ENCODE assay signal across 21 cellular contexts in genomic region chr19:18662972-18663732, GRCh38. TPM values are rescaled to one million over a fixed set of nuclear protein-coding genes. Genes with fewer than 3 reads are reported as not detected.
DNase-seq lines count a peak whose midpoint lies in the region; ATAC-seq, FAIRE-seq and TF ChIP-seq lines count a peak whose summit lies in the region.
"Had no signal": no experiment of that assay in that cellular context is flagged by ENCODE, and none has a peak within 500 bp of the region (broad histone marks: within the 10 kb centered on the region; RNA-seq: fewer than 3 reads in every experiment).

No MANE protein-coding gene starts in this region.

- H3K36me3 ChIP-seq in ascending aorta (peaks cover 9 to 14% of the 10 kb centered on the region in 2 donors), mesodermal cell (ENCODE audit: control insufficient read depth, insufficient read depth, low read length) (peaks cover 13% of the 10 kb centered on the region), stomach smooth muscle (ENCODE audit: control insufficient read depth in 2 of 2, insufficient read depth in 2 of 2, low read length in 2 of 2) (peaks cover 4 to 10% of the 10 kb centered on the region in 2 donors), heart left ventricle (peaks cover 0 to 28% (median 7%) of the 10 kb centered on the region in 9 donors)

- H3K14ac ChIP-seq in H9 (ENCODE audit: insufficient read depth, low read length) = no peak overlapping the region; the same call in 1 of the 2 replicates

- no peak for ATAC-seq in heart left ventricle
- ATAC-seq: Panc1 had no signal

- no peak overlapping the region for H2BK5ac ChIP-seq in H9 (ENCODE audit: insufficient read length, low read length)

- DNase-seq in H9 = no peak
- DNase-seq in ascending aorta (ENCODE audit: low spot score in 2 of 2) = no peak
- no peak for DNase-seq in stimulated activated naive CD4-positive, alpha-beta T cell treated with Interleukin-2 at 50 U/mL for 16 hours (lab: John Stamatoyannopoulos, UW)
- DNase-seq in GM12891 (ENCODE audit: insufficient read length, low spot score) = no peak
- no peak for DNase-seq in heart left ventricle
- no peak for DNase-seq in HK-2 (ENCODE audit: unreplicated experiment)
- DNase-seq: activated CD4-positive, alpha-beta memory T cell treated with anti-CD3 and anti-CD28 coated beads for 36 hours; DMS153; foreskin fibroblast; KBM-7; left ventricle myocardium inferior; naive B cell; NCI-H1092; NCI-H2171 had no signal

- H3K4me1 ChIP-seq in H9 (ENCODE audit: insufficient read depth, low read length) (no peaks in the 10 kb centered on the region), ascending aorta (peaks cover 23 to 65% of the 10 kb centered on the region in 2 donors), mesodermal cell (ENCODE audit: control insufficient read depth, insufficient read depth, low read length, poor library complexity, severe bottlenecking) (peaks cover 59% of the 10 kb centered on the region), stomach smooth muscle (ENCODE audit: control insufficient read depth, insufficient read depth, low read length) (peaks cover 59% of the 10 kb centered on the region), heart left ventricle (peaks cover 0 to 40% (median 22%) of the 10 kb centered on the region in 12 donors)
- H3K4me1 ChIP-seq: prostate gland had no signal

- H2BK15ac ChIP-seq in H9 (ENCODE audit: low read depth, low read length) = no peak overlapping the region

- peaks cover 1% of the 10 kb centered on the region for H3K27me3 Mint-ChIP-seq in H9 (ENCODE audit: low read depth)
- H3K27me3 Mint-ChIP-seq: activated CD4-positive, alpha-beta memory T cell treated with anti-CD3 and anti-CD28 coated beads for 36 hours; central memory CD8-positive, alpha-beta T cell had no signal

- H3K9ac ChIP-seq in H9 (ENCODE audit: extremely low read depth, insufficient read length, low read length) (no peak overlapping the region), stomach smooth muscle (ENCODE audit: low read length in 2 of 2) (no peak overlapping the region)

- H4K5ac ChIP-seq in H9 (ENCODE audit: insufficient read length, low read depth, low read length) = no peak overlapping the region

- no peak overlapping the region for H2BK120ac ChIP-seq in H9 (ENCODE audit: low read depth, low read length, poor library complexity, severe bottlenecking)

- no peak overlapping the region for H3K4ac ChIP-seq in H9 (ENCODE audit: low read depth, low read length)

- no peak overlapping the region for H4K91ac ChIP-seq in H9 (ENCODE audit: insufficient read length, low read depth, low read length)

- FAIRE-seq in GM12891 (lab: Jason Lieb, UNC) = no peak
- FAIRE-seq: GM18507 had no signal

- peaks cover 16 to 17% of the 10 kb centered on the region in 2 experiments for H3K4me1 Mint-ChIP-seq in H9

- no peaks in the 10 kb centered on the region for H3K79me1 ChIP-seq in H9 (ENCODE audit: insufficient read depth, low read depth, low read length, poor library complexity, severe bottlenecking)

- H4K20me1 ChIP-seq in H9 (ENCODE audit: control insufficient read depth, insufficient read depth, insufficient read length) = no peaks in the 10 kb centered on the region

- no peak overlapping the region for H3T11ph ChIP-seq in H9 (ENCODE audit: low read length)

- H3K4me2 ChIP-seq in H9 (ENCODE audit: insufficient read depth, insufficient read length, low read length) = no peak overlapping the region

- H3K23ac ChIP-seq in H9 (ENCODE audit: insufficient read length, low read depth, low read length) = no peak overlapping the region

- no peak overlapping the region for H2AK5ac ChIP-seq in H9 (ENCODE audit: insufficient read length, low read length)

- no CpG with 5 or more reads among the region's 15 CpGs for WGBS in H9 (ENCODE audit: extremely low coverage, insufficient read length, low lambda C conversion rate)
- WGBS in mesodermal cell (ENCODE audit: insufficient coverage in 2 of 2), 2 experiments = 72 to 78% methylated on average over 12 to 14 of the region's 15 CpGs
- WGBS in heart left ventricle, 4 donors = 84 to 89% (median 87%) methylated on average over 14 to 15 of the region's 15 CpGs

- H3K27ac ChIP-seq in H9 (ENCODE audit: insufficient read length, low read depth, low read length) (no peak overlapping the region), ascending aorta (peak overlapping the region; percentile 94 to 95), mesodermal cell (ENCODE audit: low read depth, low read length, severe bottlenecking) (peak overlapping the region; percentile 5), stomach smooth muscle (ENCODE audit: low read length) (peak overlapping the region; percentile 67), heart left ventricle (peak overlapping the region in 1 of 12 donors; percentile 14)
- H3K27ac ChIP-seq: left ventricle myocardium inferior, prostate gland had no signal

- H3K9me3 ChIP-seq in H9 (ENCODE audit: control insufficient read depth, low read depth, low read length) = no peaks in the 10 kb centered on the region
- H3K9me3 ChIP-seq in ascending aorta = no peaks in the 10 kb centered on the region
- H3K9me3 ChIP-seq in mesodermal cell (ENCODE audit: control insufficient read depth, low read length) = no peaks in the 10 kb centered on the region
- H3K9me3 ChIP-seq in stomach smooth muscle (ENCODE audit: control insufficient read depth in 2 of 2, low read length in 2 of 2) = peaks cover 0 to 3% of the 10 kb centered on the region in 2 donors
- H3K9me3 ChIP-seq in heart left ventricle = no peaks in the 10 kb centered on the region
- H3K9me3 ChIP-seq: left ventricle myocardium inferior, prostate gland had no signal

- no peaks in the 10 kb centered on the region for H3K27me3 ChIP-seq in H9 (ENCODE audit: insufficient read depth, low read length)
- no peaks in the 10 kb centered on the region for H3K27me3 ChIP-seq in ascending aorta
- no peaks in the 10 kb centered on the region for H3K27me3 ChIP-seq in stomach smooth muscle (ENCODE audit: control insufficient read depth in 1 of 2, insufficient read depth in 2 of 2, low read length in 2 of 2)
- H3K27me3 ChIP-seq in heart left ventricle = no peaks in the 10 kb centered on the region

- H3K36me3 Mint-ChIP-seq in H9 (ENCODE audit: insufficient read depth in 1 of 3, low read depth in 3 of 3) = peaks cover 0 to 13% (median 9%) of the 10 kb centered on the region in 3 experiments; a peak in 5 of 7 replicates
- H3K36me3 Mint-ChIP-seq: activated CD4-positive, alpha-beta memory T cell treated with anti-CD3 and anti-CD28 coated beads for 36 hours; naive B cell had no signal

- H3K79me2 ChIP-seq in H9 (ENCODE audit: insufficient read depth, low read length) = no peaks in the 10 kb centered on the region

- TF ChIP-seq CTCF in H9 (conservative IDR thresholded peaks at IDR 0.05) (no peak), ascending aorta (IDR thresholded peaks at IDR 0.05) (no peak), heart left ventricle (IDR thresholded peaks at IDR 0.05) (no peak)

- no peak overlapping the region for H2AFZ ChIP-seq in H9 (ENCODE audit: low read length)

- H3K4me3 Mint-ChIP-seq in H9 = no peak overlapping the region
- H3K4me3 Mint-ChIP-seq: activated CD4-positive, alpha-beta memory T cell treated with anti-CD3 and anti-CD28 coated beads for 36 hours; central memory CD8-positive, alpha-beta T cell had no signal

- intact Hi-C loops in ascending aorta (cut with DNase I) (loop anchor here (10.0 kb wide), 1 partner anchor 208 kb away; no protein-coding TSS in a partner anchor), heart left ventricle (cut with DNase I) (no loop called here)

- peak overlapping the region; percentile 32 to 94 (median 70); a peak in 3 of 7 replicates for H3K27ac Mint-ChIP-seq in H9
- H3K27ac Mint-ChIP-seq: activated CD4-positive, alpha-beta memory T cell treated with anti-CD3 and anti-CD28 coated beads for 36 hours; activated T-cell treated with anti-CD3 and anti-CD28 coated beads, Interleukin-2, amount 50 U/mL, for 72 hours had no signal

- H3K23me2 ChIP-seq in H9 (ENCODE audit: insufficient read length, low read depth, low read length, poor library complexity, severe bottlenecking) = no peaks in the 10 kb centered on the region

- TF ChIP-seq POLR2A in GM12891 (IDR thresholded peaks at IDR 0.05; ENCODE audit: low read depth, low read length) (no peak), heart left ventricle (IDR thresholded peaks at IDR 0.05) (no peak)

- no peak overlapping the region for H3K56ac ChIP-seq in H9 (ENCODE audit: insufficient read length, low read depth, low read length)

- H4K8ac ChIP-seq in H9 (replicated peaks; ENCODE audit: insufficient read length, low read depth, low read length) = no peak overlapping the region

- H3K18ac ChIP-seq in H9 (ENCODE audit: insufficient read length, low read depth, low read length) = no peak overlapping the region

- H3K4me3 ChIP-seq in ascending aorta = no peak overlapping the region
- no peak overlapping the region for H3K4me3 ChIP-seq in mesodermal cell (ENCODE audit: extremely low read depth, insufficient read depth, low read length, poor library complexity, severe bottlenecking)
- H3K4me3 ChIP-seq in stomach smooth muscle (ENCODE audit: low read length in 2 of 2) = no peak overlapping the region
- H3K4me3 ChIP-seq in heart left ventricle = no peak overlapping the region
- H3K4me3 ChIP-seq: left ventricle myocardium inferior, prostate gland had no signal

- no peak overlapping the region for H2BK20ac ChIP-seq in H9 (ENCODE audit: low read depth, low read length, poor library complexity, severe bottlenecking)

- H2BK12ac ChIP-seq in H9 (ENCODE audit: insufficient read length, low read depth, low read length) = no peak overlapping the region

- H3K9me3 Mint-ChIP-seq in H9 = no peaks in the 10 kb centered on the region; a peak in 1 of 5 replicates
- H3K9me3 Mint-ChIP-seq: activated CD4-positive, alpha-beta memory T cell treated with anti-CD3 and anti-CD28 coated beads for 36 hours; activated T-cell treated with anti-CD3 and anti-CD28 coated beads, Interleukin-2, amount 50 U/mL, for 72 hours; central memory CD8-positive, alpha-beta T cell; naive B cell had no signal

RNA-seq across cellular contexts. Expression of gene CRTC1, which starts 20.3 kb away (rescaled TPM):
- total RNA-seq in H9 (2021) = 19.0 and 19.1 TPM in 2 replicates
- total RNA-seq in ascending aorta = 10.0 TPM
- polyA plus RNA-seq in mesodermal cell (2013, experiment 1 of 2) = 11.8 TPM
- 9.2 TPM for polyA plus RNA-seq in mesodermal cell (2013, experiment 2 of 2)
- 2.4 TPM for polyA plus RNA-seq in GM12891 (2012; ENCODE audit: low read depth, missing spikeins)
- total RNA-seq in heart left ventricle = 10 to 100 TPM in 2 of 9 donors, 1 to 10 TPM in 7; 3.8 to 10.2 (median 8.2) TPM
- polyA plus RNA-seq in heart left ventricle = 1 to 10 TPM; 4.4 to 6.4 TPM

RNA-seq across cellular contexts. Expression of gene KLHL26, which starts 26.3 kb away (rescaled TPM):
- total RNA-seq in H9 (2021) = 9.8 and 10.7 TPM in 2 replicates
- 52.8 TPM for total RNA-seq in ascending aorta
- 4.4 TPM for polyA plus RNA-seq in mesodermal cell (2013, experiment 1 of 2)
- 4.5 TPM for polyA plus RNA-seq in mesodermal cell (2013, experiment 2 of 2)
- 2.0 TPM for polyA plus RNA-seq in GM12891 (2012; ENCODE audit: low read depth, missing spikeins)
- total RNA-seq in heart left ventricle = 10 to 100 TPM in 1 of 9 donors, 1 to 10 TPM in 8; 4.6 to 11.4 (median 6.8) TPM
- polyA plus RNA-seq in heart left ventricle = 1 to 10 TPM; 2.8 to 4.9 TPM

RNA-seq across cellular contexts. Expression of gene TMEM59L, which starts 50.5 kb away (rescaled TPM):
- 11.2 and 12.0 TPM in 2 replicates for total RNA-seq in H9 (2021)
- total RNA-seq in ascending aorta = not detected
- polyA plus RNA-seq in mesodermal cell (2013, experiment 1 of 2) = 14.7 TPM
- polyA plus RNA-seq in mesodermal cell (2013, experiment 2 of 2) = 10.4 TPM
- not detected for polyA plus RNA-seq in GM12891 (2012; ENCODE audit: low read depth, missing spikeins)
- total RNA-seq in heart left ventricle = 1 to 10 TPM in 5 of 9 donors, under 1 TPM in 4; 0.50 to 4.6 (median 1.1) TPM
- polyA plus RNA-seq in heart left ventricle = 1 to 10 TPM; 1.5 to 5.1 TPM

RNA-seq across cellular contexts. Expression of gene CRLF1, which starts 56.6 kb away (rescaled TPM):
- total RNA-seq in H9 (2021) (13.9 and 16.2 TPM in 2 replicates), ascending aorta (638 TPM), heart left ventricle (10 to 100 TPM in 4 of 9 donors, 1 to 10 TPM in 5; 2.8 to 60.5 (median 9.9) TPM)
- 75.5 TPM for polyA plus RNA-seq in mesodermal cell (2013, experiment 1 of 2)
- 53.2 TPM for polyA plus RNA-seq in mesodermal cell (2013, experiment 2 of 2)
- 3.0 TPM for polyA plus RNA-seq in GM12891 (2012; ENCODE audit: low read depth, missing spikeins)
- 10 to 100 TPM; 50.2 to 64.0 TPM for polyA plus RNA-seq in heart left ventricle
- total RNA-seq: activated CD4-positive, alpha-beta memory T cell treated with anti-CD3 and anti-CD28 coated beads for 36 hours; activated T-cell treated with anti-CD3 and anti-CD28 coated beads, Interleukin-2, amount 50 U/mL, for 72 hours had no signal
